ENCODE assay signal across 8 cellular contexts in the genomic region with DNA sequence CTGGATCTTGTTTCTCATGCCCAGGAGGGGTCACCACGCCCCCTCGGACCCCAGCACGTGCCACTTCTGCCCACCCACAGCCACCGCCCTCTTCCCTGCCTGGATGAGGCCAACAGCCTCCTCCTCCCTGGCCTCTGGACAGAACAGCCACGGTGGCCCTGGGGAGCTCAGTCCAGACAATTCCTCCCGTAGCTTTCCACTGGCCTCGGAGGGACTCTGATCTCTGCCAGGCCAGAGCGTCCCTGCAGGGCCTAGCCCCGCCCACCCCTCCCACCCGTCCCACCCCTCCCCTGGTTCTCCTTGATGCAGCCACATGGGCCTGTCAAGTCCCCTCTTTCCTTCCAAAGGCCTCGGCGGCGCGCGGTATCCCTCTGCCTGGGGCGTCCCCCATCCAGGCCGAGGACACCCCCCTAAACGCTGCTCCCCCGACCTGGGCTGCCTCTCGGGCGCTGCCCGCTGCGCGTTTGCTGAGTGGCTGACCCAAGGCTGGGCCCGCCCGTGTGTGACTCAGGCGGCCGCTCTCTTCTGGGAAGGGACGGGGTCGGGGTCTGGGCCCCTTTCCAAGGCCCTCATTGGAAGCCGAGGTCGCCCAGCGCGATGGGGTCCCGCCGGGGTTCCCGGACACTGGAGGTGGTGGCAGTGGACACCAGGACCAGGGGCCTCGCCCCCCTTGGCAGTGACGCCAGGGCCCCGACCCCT. TPM values are rescaled to one million over a fixed set of nuclear protein-coding genes. Genes with fewer than 3 reads are reported as not detected.
A peak's percentile ranks its signal among the peaks of the same experiment; 100 is the strongest.
DNase-seq lines count a peak whose midpoint lies in the region; ATAC-seq, FAIRE-seq and TF ChIP-seq lines count a peak whose summit lies in the region.

No MANE protein-coding gene starts in this region.

- ATAC-seq in GM18909 (IDR thresholded peaks at IDR 0.05; ENCODE audit: poor library complexity, unreplicated experiment) (peak; percentile 19), memory B cell (ENCODE audit: low read depth) (peak; percentile 7)

- H3K9me3 ChIP-seq in BE2C (no peaks in the 10 kb centered on the region), endothelial cell of umbilical vein (replicated peaks; ENCODE audit: control insufficient read depth, insufficient read depth, low read length) (no peaks in the 10 kb centered on the region), tibial artery (no peaks in the 10 kb centered on the region)

- no peaks in the 10 kb centered on the region for H3K27me3 Mint-ChIP-seq in memory B cell

- peak overlapping the region; percentile 35 for H2AFZ ChIP-seq in endothelial cell of umbilical vein (ENCODE audit: low read depth, low read length)

- FAIRE-seq in endothelial cell of umbilical vein (lab: Jason Lieb, UNC): peak; percentile 80

- DNase-seq in BE2C (peak; percentile 72), HK-2 (ENCODE audit: unreplicated experiment) (peak; percentile 63), T-helper 9 cell (peak; percentile 16), endothelial cell of umbilical vein (ENCODE audit: low read depth, low spot score) (peak; percentile 72), memory B cell (ENCODE audit: low spot score in 2 of 2) (peak in 1 of 2 donors; percentile 32), tibial artery (peak; percentile 88 to 98), GDM1 (lab: John Stamatoyannopoulos, UW) (no peak)

- H3K27me3 ChIP-seq in BE2C (no peaks in the 10 kb centered on the region), endothelial cell of umbilical vein (ENCODE audit: control insufficient read depth in 2 of 2, insufficient read depth in 2 of 2, low read length in 2 of 2) (no peaks in the 10 kb centered on the region), tibial artery (no peaks in the 10 kb centered on the region)

- peaks cover 26% of the 10 kb centered on the region for H3K4me1 Mint-ChIP-seq in memory B cell

- peak overlapping the region; percentile 81 for H3K4me3 Mint-ChIP-seq in memory B cell

- peak overlapping the region; percentile 60 for H3K4me2 ChIP-seq in endothelial cell of umbilical vein (ENCODE audit: insufficient read depth, low read length)

- POLR2A ChIA-PET in endothelial cell of umbilical vein (lab: Charles Lee): no interaction called here

- CTCF ChIA-PET in endothelial cell of umbilical vein (lab: Charles Lee): interaction anchor here (1.0 to 2.4 kb wide), 4 partner anchors 15 to 78 kb away, joined by 3 to 12 read pairs (median 4); partner anchors contain the start of genes MDH2 and STYXL1

- H4K20me1 ChIP-seq in endothelial cell of umbilical vein (replicated peaks; ENCODE audit: control insufficient read depth, extremely low read depth, insufficient read depth, low read length): no peaks in the 10 kb centered on the region

- no peak for TF ChIP-seq CTCF in BE2C (IDR thresholded peaks at IDR 0.05; ENCODE audit: low read depth, low read length)
- TF ChIP-seq CTCF in endothelial cell of umbilical vein (IDR thresholded peaks at IDR 0.05; ENCODE audit: extremely low read depth in 1 of 2, insufficient read depth in 1 of 2, low read depth in 1 of 2, low read length in 2 of 2): no peak
- no peak for TF ChIP-seq CTCF in tibial artery (IDR thresholded peaks at IDR 0.05)

- no peaks in the 10 kb centered on the region for H3K9me3 Mint-ChIP-seq in memory B cell

- H3K27ac ChIP-seq in endothelial cell of umbilical vein (ENCODE audit: insufficient read depth, low read depth, low read length) (peak overlapping the region; percentile 40), tibial artery (peak overlapping the region; percentile 96 to 99)

- H3K27ac Mint-ChIP-seq in memory B cell: peak overlapping the region; percentile 77

- H3K4me3 ChIP-seq in BE2C (ENCODE audit: low read depth, low read length): peak overlapping the region; percentile 81
- H3K4me3 ChIP-seq in endothelial cell of umbilical vein (replicated peaks in 1 of 3; ENCODE audit: insufficient read depth in 1 of 3, low read depth in 1 of 3, low read length in 3 of 3): peak overlapping the region; percentile 53 to 96 (median 57)
- peak overlapping the region; percentile 73 to 93 for H3K4me3 ChIP-seq in tibial artery

- H3K9me1 ChIP-seq in endothelial cell of umbilical vein (replicated peaks; ENCODE audit: control insufficient read depth, extremely low read depth, insufficient read depth, low read length): no peaks in the 10 kb centered on the region

- intact Hi-C loops in endothelial cell of umbilical vein (cut with micrococcal nuclease) (loop anchor here (1.0 to 2.0 kb wide), 2 partner anchors 79 to 115 kb away; partner anchors contain the start of genes POR and RHBDD2), tibial artery (cut with DNase I; ENCODE audit: low total_unique reads) (no loop called here)

- no peaks in the 10 kb centered on the region for H3K4me1 ChIP-seq in BE2C
- peaks cover 4% of the 10 kb centered on the region for H3K4me1 ChIP-seq in endothelial cell of umbilical vein (ENCODE audit: control insufficient read depth, extremely low read depth, insufficient read depth, low read length)
- peaks cover 4 to 56% (median 38%) of the 10 kb centered on the region in 4 donors for H3K4me1 ChIP-seq in tibial artery

- no peak for TF ChIP-seq POLR2A in endothelial cell of umbilical vein (IDR thresholded peaks at IDR 0.05; ENCODE audit: low read depth, low read length)

- H3K9ac ChIP-seq in endothelial cell of umbilical vein (replicated peaks; ENCODE audit: extremely low read depth, insufficient read depth, low read length): peak overlapping the region; percentile 50

- dilution Hi-C loops in endothelial cell of umbilical vein (cut with MboI; ENCODE audit: extremely low pct_ligation_motif_present, low sequenced_read_pairs): no loop called here

- no TSS peak for BruUV-seq in endothelial cell of umbilical vein (replicated peaks; lab: Mats Ljungman, UMichigan)

- no peaks in the 10 kb centered on the region for H3K79me2 ChIP-seq in endothelial cell of umbilical vein (ENCODE audit: control insufficient read depth, insufficient read depth, low read length)

- H3K36me3 Mint-ChIP-seq in memory B cell: peaks cover 7% of the 10 kb centered on the region

- no peaks in the 10 kb centered on the region for H3K36me3 ChIP-seq in BE2C
- H3K36me3 ChIP-seq in endothelial cell of umbilical vein (ENCODE audit: control insufficient read depth in 2 of 2, extremely low read depth in 1 of 2, insufficient read depth in 2 of 2, low read length in 2 of 2): peaks cover 0 to 10% of the 10 kb centered on the region in 2 experiments
- H3K36me3 ChIP-seq in tibial artery: peaks cover 0 to 12% (median 7%) of the 10 kb centered on the region in 3 donors

TF ChIP-seq in endothelial cell of umbilical vein, 7 proteins besides CTCF, POLR2A, EP300 and RAD21:
- TF ChIP-seq GATA2 (IDR thresholded peaks at IDR 0.05; ENCODE audit: insufficient read depth, insufficient read length, low read depth, low read length) (no peak), JUN (IDR thresholded peaks at IDR 0.05; ENCODE audit: borderline replicate concordance, insufficient read depth, insufficient read length, low read depth) (no peak), EZH2 (IDR thresholded peaks at IDR 0.05; ENCODE audit: borderline replicate concordance, low read depth, low read length, severe bottlenecking) (no peak), FOS (IDR thresholded peaks at IDR 0.05; ENCODE audit: borderline replicate concordance, insufficient read depth, low read length) (no peak), MYC (IDR thresholded peaks at IDR 0.05; ENCODE audit: low read depth, low read length) (no peak), MAX (IDR thresholded peaks at IDR 0.05; ENCODE audit: insufficient read depth, insufficient read length) (no peak), POLR2AphosphoS5 (IDR thresholded peaks at IDR 0.05; ENCODE audit: insufficient read depth, low read depth, low read length) (no peak)

RNA-seq across cellular contexts. Expression of gene TMEM120A, which starts 0.6 kb away (rescaled TPM):
- 24.0 TPM for polyA plus RNA-seq in BE2C (2012; ENCODE audit: insufficient read depth, insufficient read length, low read depth)
- 38.6 and 47.3 TPM in 2 replicates for total RNA-seq in endothelial cell of umbilical vein
- 133 and 159 TPM in 2 replicates for polyA plus RNA-seq in endothelial cell of umbilical vein
- polyA plus RNA-seq in endothelial cell of umbilical vein (2011; cell fraction: cytosol; rRNA removed): 66.5 and 77.8 TPM in 2 replicates
- 103 and 122 TPM in 2 replicates for polyA plus RNA-seq in endothelial cell of umbilical vein (2011; cell fraction: nucleus; rRNA removed)
- polyA plus RNA-seq in endothelial cell of umbilical vein (2012): 39.2 and 54.9 TPM in 2 replicates
- 147 and 172 TPM in 2 replicates for polyA minus RNA-seq in endothelial cell of umbilical vein
- polyA minus RNA-seq in endothelial cell of umbilical vein (2011; cell fraction: cytosol; rRNA and poly(A)+ RNA removed): 17.0 TPM
- 24.8 and 35.9 TPM in 2 replicates for polyA minus RNA-seq in endothelial cell of umbilical vein (2011; cell fraction: nucleus; rRNA and poly(A)+ RNA removed)

RNA-seq across cellular contexts. Expression of gene STYXL1, which starts 54.0 kb away (rescaled TPM):
- 60.6 TPM for polyA plus RNA-seq in BE2C (2012; ENCODE audit: insufficient read depth, insufficient read length, low read depth)
- 23.0 and 24.3 TPM in 2 replicates for total RNA-seq in endothelial cell of umbilical vein
- polyA plus RNA-seq in endothelial cell of umbilical vein: 67.6 and 70.9 TPM in 2 replicates
- 64.2 and 86.9 TPM in 2 replicates for polyA plus RNA-seq in endothelial cell of umbilical vein (2011; cell fraction: cytosol; rRNA removed)
- 60.7 TPM in 2 replicates for polyA plus RNA-seq in endothelial cell of umbilical vein (2011; cell fraction: nucleus; rRNA removed)
- polyA plus RNA-seq in endothelial cell of umbilical vein (2012): 28.4 and 29.8 TPM in 2 replicates
- polyA minus RNA-seq in endothelial cell of umbilical vein: 21.3 and 36.9 TPM in 2 replicates
- 12.3 TPM for polyA minus RNA-seq in endothelial cell of umbilical vein (2011; cell fraction: cytosol; rRNA and poly(A)+ RNA removed)
- 14.1 and 17.1 TPM in 2 replicates for polyA minus RNA-seq in endothelial cell of umbilical vein (2011; cell fraction: nucleus; rRNA and poly(A)+ RNA removed)

RNA-seq across cellular contexts. Expression of gene MDH2, which starts 54.1 kb away (rescaled TPM):
- 1,053 TPM for polyA plus RNA-seq in BE2C (2012; ENCODE audit: insufficient read depth, insufficient read length, low read depth)
- total RNA-seq in endothelial cell of umbilical vein: 168 and 175 TPM in 2 replicates
- polyA plus RNA-seq in endothelial cell of umbilical vein: 121 and 123 TPM in 2 replicates
- 122 and 123 TPM in 2 replicates for polyA plus RNA-seq in endothelial cell of umbilical vein (2011; cell fraction: cytosol; rRNA removed)
- 61.8 and 68.0 TPM in 2 replicates for polyA plus RNA-seq in endothelial cell of umbilical vein (2011; cell fraction: nucleus; rRNA removed)
- 168 and 172 TPM in 2 replicates for polyA plus RNA-seq in endothelial cell of umbilical vein (2012)
- 81.2 and 115 TPM in 2 replicates for polyA minus RNA-seq in endothelial cell of umbilical vein
- 111 TPM for polyA minus RNA-seq in endothelial cell of umbilical vein (2011; cell fraction: cytosol; rRNA and poly(A)+ RNA removed)
- 33.5 and 36.1 TPM in 2 replicates for polyA minus RNA-seq in endothelial cell of umbilical vein (2011; cell fraction: nucleus; rRNA and poly(A)+ RNA removed)
